ENCODE assay signal across 2 cellular contexts in genomic region chr5:80655231-80655784, GRCh38.
TF ChIP-seq lines count a peak whose summit lies in the region.

No MANE protein-coding gene starts in this region.

TF ChIP-seq in IMR-90, 13 proteins besides CTCF, POLR2A, EP300 and RAD21:
- no peak for TF ChIP-seq RCOR1 (IDR thresholded peaks at IDR 0.05; ENCODE audit: insufficient replicate concordance, low read length)
- TF ChIP-seq RFX5 (IDR thresholded peaks at IDR 0.05; ENCODE audit: low read depth, low read length): no peak
- no peak for TF ChIP-seq ELK1 (IDR thresholded peaks at IDR 0.05; ENCODE audit: borderline replicate concordance, low read depth, low read length)
- no peak for TF ChIP-seq MXI1 (IDR thresholded peaks at IDR 0.05; ENCODE audit: borderline replicate concordance, low read depth, low read length)
- no peak for TF ChIP-seq BHLHE40 (IDR thresholded peaks at IDR 0.05; ENCODE audit: low read depth, low read length)
- no peak for TF ChIP-seq CHD1 (IDR thresholded peaks at IDR 0.05; ENCODE audit: low read depth, low read length)
- no peak for TF ChIP-seq SMC3 (IDR thresholded peaks at IDR 0.05; ENCODE audit: low read depth, low read length)
- no peak for TF ChIP-seq NFE2L2 (IDR thresholded peaks at IDR 0.05; ENCODE audit: low read depth, low read length)
- TF ChIP-seq CEBPB (IDR thresholded peaks at IDR 0.05; ENCODE audit: low read depth, low read length): no peak

TF ChIP-seq in GM12891, 5 proteins besides CTCF, POLR2A, EP300 and RAD21:
- TF ChIP-seq PAX5 (IDR thresholded peaks at IDR 0.05; ENCODE audit: insufficient read depth, low read length, severe bottlenecking) (no peak), SPI1 (IDR thresholded peaks at IDR 0.05; ENCODE audit: low read depth, low read length) (no peak), POLR2AphosphoS5 (IDR thresholded peaks at IDR 0.05; ENCODE audit: low read depth, low read length) (no peak), TAF1 (IDR thresholded peaks at IDR 0.05; ENCODE audit: low read depth, low read length) (no peak), POU2F2 (IDR thresholded peaks at IDR 0.05; ENCODE audit: low read depth, low read length) (no peak)
